In the genomic region with DNA sequence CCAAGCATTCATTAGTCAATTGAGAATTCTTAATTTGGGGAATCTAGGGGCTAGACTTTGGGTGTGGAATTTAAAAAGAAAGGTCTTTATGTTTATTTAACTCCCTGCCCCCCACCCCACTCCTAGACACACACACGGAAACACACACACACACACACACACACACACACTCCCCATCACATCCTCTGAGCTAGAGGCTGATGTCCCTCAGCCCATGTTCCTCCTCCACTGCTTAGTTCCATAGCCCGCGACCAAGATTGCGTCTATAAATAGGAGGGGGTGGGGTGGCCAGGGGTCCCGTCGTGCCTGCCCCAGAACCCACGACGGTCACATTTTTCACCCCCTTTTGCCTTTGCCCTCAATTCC, we compare ENCODE assay signal across 9 cellular contexts. TPM values are rescaled to one million over a fixed set of nuclear protein-coding genes. Genes with fewer than 3 reads are reported as not detected.
DNase-seq lines count a peak whose midpoint lies in the region; ATAC-seq and TF ChIP-seq lines count a peak whose summit lies in the region.
"Had no signal": no experiment of that assay in that cellular context is flagged by ENCODE, and none has a peak within 500 bp of the region (broad histone marks: within the 10 kb centered on the region; RNA-seq: fewer than 3 reads in every experiment).

No MANE protein-coding gene starts in this region.

- peaks cover 6 to 9% of the 10 kb centered on the region in 2 donors for H3K4me1 ChIP-seq in mucosa of rectum (ENCODE audit: control insufficient read depth in 2 of 2, insufficient read depth in 2 of 2, low read length in 2 of 2)
- H3K4me1 ChIP-seq in uterus, result peaks cover 0 to 6% of the 10 kb centered on the region in 2 donors

- no peak for DNase-seq in activated naive CD4-positive, alpha-beta T cell treated with anti-CD3 and anti-CD28 coated beads, Interleukin-2, amount 50 U/mL, for 16 hours
- DNase-seq in coronary artery (ENCODE audit: low spot score), result no peak
- peak in 1 of 2 donors; percentile 53 for DNase-seq in uterus
- DNase-seq in HCEC 1CT, result no peak
- DNase-seq in HuH-7.5 (ENCODE audit: low spot score), result no peak
- DNase-seq: activated CD8-positive, alpha-beta memory T cell treated with anti-CD3 and anti-CD28 coated beads, Interleukin-2, amount 10 ng/mL, durations not matched to agents 7 days and 5 days had no signal

- no peaks in the 10 kb centered on the region for H3K36me3 ChIP-seq in mucosa of rectum (ENCODE audit: control insufficient read depth in 2 of 2, insufficient read depth in 2 of 2, low read length in 2 of 2)
- H3K36me3 ChIP-seq in uterus, result no peaks in the 10 kb centered on the region

- H3K36me3 Mint-ChIP-seq in activated naive CD4-positive, alpha-beta T cell treated with anti-CD3 and anti-CD28 coated beads, Interleukin-2, amount 50 U/mL, for 24 hours, result no peaks in the 10 kb centered on the region
- H3K36me3 Mint-ChIP-seq: activated CD8-positive, alpha-beta memory T cell treated with anti-CD3 and anti-CD28 coated beads, Interleukin-2, amount 10 ng/mL, durations not matched to agents 7 days and 5 days had no signal

- H3K4me1 Mint-ChIP-seq in activated naive CD4-positive, alpha-beta T cell treated with anti-CD3 and anti-CD28 coated beads, Interleukin-2, amount 50 U/mL, for 24 hours, result peaks cover 11% of the 10 kb centered on the region
- H3K4me1 Mint-ChIP-seq: activated CD8-positive, alpha-beta memory T cell treated with anti-CD3 and anti-CD28 coated beads, Interleukin-2, amount 10 ng/mL, durations not matched to agents 7 days and 5 days had no signal

- H3K9ac ChIP-seq in mucosa of rectum (ENCODE audit: low read depth in 1 of 2, low read length in 2 of 2), result no peak overlapping the region

- peaks cover 23% of the 10 kb centered on the region for H3K27me3 Mint-ChIP-seq in activated naive CD4-positive, alpha-beta T cell treated with anti-CD3 and anti-CD28 coated beads, Interleukin-2, amount 50 U/mL, for 24 hours

- no peak for TF ChIP-seq POLR2A in uterus (IDR thresholded peaks at IDR 0.05)

- no peak overlapping the region for H3K27ac Mint-ChIP-seq in activated naive CD4-positive, alpha-beta T cell treated with anti-CD3 and anti-CD28 coated beads, Interleukin-2, amount 50 U/mL, for 24 hours
- H3K27ac Mint-ChIP-seq: activated CD8-positive, alpha-beta memory T cell treated with anti-CD3 and anti-CD28 coated beads, Interleukin-2, amount 10 ng/mL, durations not matched to agents 7 days and 5 days had no signal

- H3K4me3 Mint-ChIP-seq in activated naive CD4-positive, alpha-beta T cell treated with anti-CD3 and anti-CD28 coated beads, Interleukin-2, amount 50 U/mL, for 24 hours, result peak overlapping the region; percentile 27
- H3K4me3 Mint-ChIP-seq: activated CD8-positive, alpha-beta memory T cell treated with anti-CD3 and anti-CD28 coated beads, Interleukin-2, amount 10 ng/mL, durations not matched to agents 7 days and 5 days had no signal

- H3K9me3 Mint-ChIP-seq in activated naive CD4-positive, alpha-beta T cell treated with anti-CD3 and anti-CD28 coated beads, Interleukin-2, amount 50 U/mL, for 24 hours, result no peaks in the 10 kb centered on the region

- peak overlapping the region; percentile 96 for H3K4me3 ChIP-seq in coronary artery
- H3K4me3 ChIP-seq in mucosa of rectum (ENCODE audit: low read length in 2 of 2), result peak overlapping the region; percentile 66 to 70
- peak overlapping the region; percentile 72 to 97 for H3K4me3 ChIP-seq in uterus

- H3K27ac ChIP-seq in coronary artery, result peak overlapping the region; percentile 94 to 98
- H3K27ac ChIP-seq in mucosa of rectum (ENCODE audit: low read depth in 2 of 2, low read length in 2 of 2), result peak overlapping the region; percentile 50 to 68
- H3K27ac ChIP-seq in uterus, result peak overlapping the region; percentile 97 to 100

- intact Hi-C loops in uterus (cut with DNase I; ENCODE audit: low total_unique reads), result loop anchor here (5.0 kb wide), 1 partner anchor 45 kb away; no protein-coding TSS in a partner anchor

- TF ChIP-seq CTCF in coronary artery (IDR thresholded peaks at IDR 0.05) (no peak), uterus (IDR thresholded peaks at IDR 0.05) (no peak)

- no peak for ATAC-seq in GM19351 (IDR thresholded peaks at IDR 0.05; ENCODE audit: unreplicated experiment)
- ATAC-seq: activated CD8-positive, alpha-beta memory T cell treated with anti-CD3 and anti-CD28 coated beads, Interleukin-2, amount 10 ng/mL, durations not matched to agents 7 days and 5 days had no signal

- H3K27me3 ChIP-seq in mucosa of rectum (ENCODE audit: control insufficient read depth in 2 of 2, insufficient read depth in 2 of 2, low read length in 2 of 2), result peaks cover 2 to 6% of the 10 kb centered on the region in 2 donors
- no peaks in the 10 kb centered on the region for H3K27me3 ChIP-seq in uterus

- H3K9me3 ChIP-seq in mucosa of rectum (ENCODE audit: control insufficient read depth in 2 of 2, low read length in 2 of 2) (no peaks in the 10 kb centered on the region), uterus (no peaks in the 10 kb centered on the region)

RNA-seq across cellular contexts. Expression of gene KIRREL1, which starts 0.6 kb away (rescaled TPM):
- 100 to 1,000 TPM in 1 of 4 donors, 10 to 100 TPM in 3; 34.1 to 102 (median 57.4) TPM for total RNA-seq in uterus
- total RNA-seq: activated CD8-positive, alpha-beta memory T cell treated with anti-CD3 and anti-CD28 coated beads, Interleukin-2, amount 10 ng/mL, durations not matched to agents 7 days and 5 days had no signal
